Comparison of ENCODE assay signal across 8 cellular contexts in genomic region chr5:88883059-88883565, GRCh38. TPM values are rescaled to one million over a fixed set of nuclear protein-coding genes. Genes with fewer than 3 reads are reported as not detected.
DNase-seq lines count a peak whose midpoint lies in the region; ATAC-seq, FAIRE-seq and TF ChIP-seq lines count a peak whose summit lies in the region.

MEF2C (minus strand) TSS chr5:88883184; CDS start chr5:88823788, 59,396 bp downstream.

- ATAC-seq in HG02973 (IDR thresholded peaks at IDR 0.05; ENCODE audit: unreplicated experiment) (peak; percentile 35), Right ventricle myocardium inferior (peak; percentile 85)

- peak; percentile 94 for FAIRE-seq in GM12891 (lab: Jason Lieb, UNC)

- TF ChIP-seq POLR2A in GM12891 (IDR thresholded peaks at IDR 0.05; ENCODE audit: low read depth, low read length) = peak; percentile 93

- 0% methylated on average over 41 of the region's 41 CpGs for WGBS in adipose tissue, 3 donors

- intact Hi-C loops in Right ventricle myocardium inferior (cut with DNase I) = loop anchor here (2.0 to 5.0 kb wide), 4 partner anchors 56 to 574 kb away; no protein-coding TSS in a partner anchor

- peak; percentile 87 for DNase-seq in A172 (ENCODE audit: low spot score)
- DNase-seq in GM12891 (ENCODE audit: insufficient read length, low spot score) = no peak
- DNase-seq in NCI-H748 treated with DMSO at 0.1 percent for 48 hours (lab: John Stamatoyannopoulos, UW) = peak; percentile 79
- DNase-seq in Right ventricle myocardium inferior (ENCODE audit: missing footprints) = peak; percentile 86
- peak; percentile 58 for DNase-seq in non-pigmented ciliary epithelial cell (ENCODE audit: low read depth)
- no peak for DNase-seq in GOT3 (lab: John Stamatoyannopoulos, UW)

- no peak within 1 kb of the TSS for H3K27ac ChIP-seq in adipose tissue (ENCODE audit: low read depth, low read length)

TF ChIP-seq in GM12891, 5 proteins besides CTCF, POLR2A, EP300 and RAD21:
- TF ChIP-seq PAX5 (IDR thresholded peaks at IDR 0.05; ENCODE audit: insufficient read depth, low read length, severe bottlenecking) (peak; percentile 78), SPI1 (IDR thresholded peaks at IDR 0.05; ENCODE audit: low read depth, low read length) (peak; percentile 52), POLR2AphosphoS5 (IDR thresholded peaks at IDR 0.05; ENCODE audit: low read depth, low read length) (peak; percentile 92), TAF1 (IDR thresholded peaks at IDR 0.05; ENCODE audit: low read depth, low read length) (peak; percentile 97), POU2F2 (IDR thresholded peaks at IDR 0.05; ENCODE audit: low read depth, low read length) (peak; percentile 27; the same call in 1 of the 2 replicates)
TF ChIP-seq in GM12891: peak in this region for 5.

RNA-seq across cellular contexts. Expression of gene MEF2C, which starts in this region (rescaled TPM):
- 0.41 and 2.4 TPM in 2 replicates for total RNA-seq in A172 (2014; rRNA removed; shearing (Covaris generic))
- polyA plus RNA-seq in GM12891 (2012; ENCODE audit: low read depth, missing spikeins) = 103 TPM
- 10 to 100 TPM in 2 of 3 donors, 1 to 10 TPM in 1; 3.3 to 15.6 (median 14.3) TPM for polyA plus RNA-seq in adipose tissue
- 46.7 TPM for total RNA-seq in Right ventricle myocardium inferior

Comparison
In these comparisons a context has a peak if more than half of its experiments do, and no peak if none do; other contexts are left out.
1. RNA of gene MEF2C (total RNA-seq): 46.7 TPM in Right ventricle myocardium inferior (single experiment); 0.41 to 2.4 TPM in A172; every median in the first group is over 10 times any median in the second.
2. DNase-seq: peak in A172 (single experiment), NCI-H748 treated with DMSO at 0.1 percent for 48 hours (single experiment), Right ventricle myocardium inferior (single experiment) and non-pigmented ciliary epithelial cell (single experiment); none in GM12891 (single experiment) and GOT3 (single experiment).